Comparison of ENCODE assay signal across 8 cellular contexts in the genomic region with DNA sequence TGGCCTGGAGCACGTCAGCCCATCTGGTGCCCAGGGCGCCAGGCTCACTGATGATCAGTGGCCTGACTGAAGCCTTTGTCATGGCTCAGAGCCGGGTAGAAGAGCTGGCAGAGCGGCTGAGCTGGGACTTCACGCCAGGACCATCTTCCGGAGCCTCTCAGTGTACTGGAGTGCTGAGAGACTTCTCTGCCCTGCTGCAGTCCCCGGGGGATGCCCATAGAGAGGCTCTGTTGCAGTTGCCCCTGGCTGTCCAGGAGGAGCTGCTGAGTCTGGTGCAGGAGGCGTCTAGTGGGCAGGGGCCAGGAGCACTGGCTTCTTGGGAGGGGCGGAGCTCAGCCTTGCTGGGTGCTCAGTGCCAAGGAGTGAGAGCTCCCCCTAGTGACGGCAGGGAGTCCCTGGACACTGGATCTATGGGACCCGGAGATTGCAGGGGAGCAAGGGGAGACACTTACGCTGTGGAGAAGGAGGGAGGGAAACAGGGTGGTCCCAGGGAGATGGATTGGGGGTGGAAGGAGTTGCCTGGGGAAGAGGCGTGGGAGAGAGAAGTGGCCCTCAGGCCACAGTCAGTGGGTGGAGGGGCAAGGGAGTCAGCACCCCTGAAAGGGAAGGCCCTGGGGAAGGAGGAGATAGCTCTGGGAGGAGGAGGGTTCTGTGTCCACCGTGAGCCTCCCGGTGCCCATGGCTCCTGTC. TPM values are rescaled to one million over a fixed set of nuclear protein-coding genes. Genes with fewer than 3 reads are reported as not detected.
DNase-seq lines count a peak whose midpoint lies in the region; ATAC-seq and TF ChIP-seq lines count a peak whose summit lies in the region.

No MANE protein-coding gene starts in this region.

- peaks cover 21% of the 10 kb centered on the region for H3K4me1 ChIP-seq in colonic mucosa
- H3K4me1 ChIP-seq in left lung = peaks cover 23 to 45% of the 10 kb centered on the region in 2 donors

- H3K4me3 ChIP-seq in colonic mucosa = peak overlapping the region; percentile 74
- H3K4me3 ChIP-seq in left lung = peak overlapping the region; percentile 83 to 90

- DNase-seq in C1 segment of cervical spinal cord (lab: John Stamatoyannopoulos, UW) = peak in 12 of 14 donors; percentile 15 to 88 (median 62)
- DNase-seq in GM19238 (ENCODE audit: insufficient read length, low spot score) = peak; percentile 91
- DNase-seq in NCI-H524 (lab: John Stamatoyannopoulos, UW) = peak; percentile 93 to 99
- DNase-seq in activated CD4-positive, alpha-beta T cell treated with anti-CD3 and anti-CD28 coated beads for 48 hours = peak; percentile 96
- DNase-seq in colonic mucosa = peak; percentile 96
- peak; percentile 93 to 94 for DNase-seq in left lung
- peak; percentile 86 for DNase-seq in stimulated activated CD4-positive, alpha-beta T cell treated with anti-CD3 and anti-CD28 coated beads, Interleukin-4, amount 100 ng/mL, for 1 hour

- H3K27ac ChIP-seq in colonic mucosa (peak overlapping the region; percentile 92), left lung (peak overlapping the region; percentile 96 to 97)

- ATAC-seq in HG03442 (IDR thresholded peaks at IDR 0.05; ENCODE audit: unreplicated experiment) (peak; percentile 45), left lung (peak; percentile 81)

- intact Hi-C loops in colonic mucosa (cut with DNase I) = loop anchor here (2.0 to 10.0 kb wide), 2 partner anchors 65 to 187 kb away; a partner anchor contains a TSS
- intact Hi-C loops in left lung (cut with DNase I) = loop anchor here (5.0 to 10.0 kb wide), 3 partner anchors 64 to 99 kb away; a partner anchor contains a TSS

- H3K9me3 ChIP-seq in colonic mucosa (no peaks in the 10 kb centered on the region), left lung (no peaks in the 10 kb centered on the region)

- H3K9ac ChIP-seq in colonic mucosa (ENCODE audit: low read depth in 2 of 2, low read length in 2 of 2) = peak overlapping the region; percentile 53 to 99

- H3K36me3 ChIP-seq in colonic mucosa (peaks cover 11% of the 10 kb centered on the region), left lung (peaks cover 0 to 38% of the 10 kb centered on the region in 2 donors)

- TF ChIP-seq CTCF in colonic mucosa (IDR thresholded peaks at IDR 0.05) (peak; percentile 81), left lung (IDR thresholded peaks at IDR 0.05) (peak; percentile 86 to 94)

- H3K27me3 ChIP-seq in colonic mucosa = no peaks in the 10 kb centered on the region
- no peaks in the 10 kb centered on the region for H3K27me3 ChIP-seq in left lung

RNA-seq across cellular contexts. Expression of a gene that starts 2.0 kb away (rescaled TPM):
- 10 to 100 TPM; 82.6 to 90.4 TPM for total RNA-seq in colonic mucosa
- 10 to 100 TPM; 48.0 to 49.3 TPM for total RNA-seq in left lung

RNA-seq across cellular contexts. Expression of a gene that starts 2.2 kb away (rescaled TPM):
- total RNA-seq in colonic mucosa = 1 to 10 TPM; 1.8 to 2.0 TPM
- 1 to 10 TPM; 5.9 to 6.4 TPM for total RNA-seq in left lung

RNA-seq across cellular contexts. Expression of a gene that starts 10.9 kb away (rescaled TPM):
- total RNA-seq in colonic mucosa (10 to 100 TPM; 32.5 to 40.9 TPM), left lung (10 to 100 TPM; 32.7 to 40.7 TPM)

RNA-seq across cellular contexts. Expression of a gene that starts 32.9 kb away (rescaled TPM):
- 10 to 100 TPM; 13.0 to 26.7 TPM for total RNA-seq in colonic mucosa
- 10 to 100 TPM; 16.2 to 23.4 TPM for total RNA-seq in left lung

Comparison
In these comparisons a context has a peak if more than half of its experiments do, and no peak if none do; other contexts are left out.
1. Peak in every context shown above with its lines: DNase-seq, ATAC-seq, H3K4me3 ChIP-seq and H3K27ac ChIP-seq.